In the genomic region with DNA sequence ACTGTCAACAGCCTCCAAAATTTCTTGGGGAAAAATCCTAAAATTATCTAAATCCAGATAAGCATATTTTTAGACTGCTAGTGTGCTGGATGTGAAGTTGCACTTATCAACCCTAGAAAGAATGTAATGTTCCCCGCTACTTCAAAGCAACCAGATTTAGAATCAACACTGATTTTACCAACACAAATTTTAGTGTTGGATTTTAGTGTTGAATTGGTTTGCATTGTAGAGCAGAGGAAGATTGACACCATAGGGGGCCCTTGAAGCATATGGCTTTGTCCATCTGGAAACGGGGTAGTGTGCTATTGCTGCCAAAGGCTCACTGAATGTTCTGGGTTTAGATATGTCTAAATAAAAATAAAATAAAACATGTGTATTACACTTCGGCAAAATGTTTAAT, we compare ENCODE assay signal across 22 cellular contexts.
DNase-seq lines count a peak whose midpoint lies in the region; ATAC-seq, FAIRE-seq and TF ChIP-seq lines count a peak whose summit lies in the region.
"Had no signal": no experiment of that assay in that cellular context is flagged by ENCODE, and none has a peak within 500 bp of the region (broad histone marks: within the 10 kb centered on the region; RNA-seq: fewer than 3 reads in every experiment).

No MANE protein-coding gene starts in this region.

- no peak overlapping the region for H3K4me3 ChIP-seq in neural progenitor cell
- H3K4me3 ChIP-seq: BLaER1 treated with 17β-estradiol and CSF1 and Interleukin-3, amounts not matched to agents 10 nM and 100 nM; SJSA1 had no signal

- no peaks in the 10 kb centered on the region for H3K27me3 ChIP-seq in neural progenitor cell
- H3K27me3 ChIP-seq: BLaER1 treated with 17β-estradiol and CSF1 and Interleukin-3, amounts not matched to agents 10 nM and 100 nM; SJSA1 had no signal

- H3K36me3 Mint-ChIP-seq in neural progenitor cell: no peaks in the 10 kb centered on the region
- H3K36me3 Mint-ChIP-seq: IgD-negative memory B cell had no signal

- H3K4me1 ChIP-seq in neural progenitor cell: no peaks in the 10 kb centered on the region
- H3K4me1 ChIP-seq: BLaER1 treated with 17β-estradiol and CSF1 and Interleukin-3, amounts not matched to agents 10 nM and 100 nM; SJSA1 had no signal

- H3K4me1 Mint-ChIP-seq in neural progenitor cell: peaks cover 3% of the 10 kb centered on the region
- H3K4me1 Mint-ChIP-seq: IgD-negative memory B cell had no signal

- no peak overlapping the region for H3K4me3 Mint-ChIP-seq in neural progenitor cell
- H3K4me3 Mint-ChIP-seq: CD4-positive, alpha-beta T cell; IgD-negative memory B cell had no signal

- no peak for FAIRE-seq in HTR-8/SVneo (lab: Jason Lieb, UNC)
- FAIRE-seq: GM12892, GM19239, RCC 7860 had no signal

- H3K36me3 ChIP-seq in neural progenitor cell: no peaks in the 10 kb centered on the region
- H3K36me3 ChIP-seq: BLaER1 treated with 17β-estradiol and CSF1 and Interleukin-3, amounts not matched to agents 10 nM and 100 nM; SJSA1 had no signal

- DNase-seq in NCI-H524 (lab: John Stamatoyannopoulos, UW): peak; percentile 0 to 33
- no peak for DNase-seq in NCI-H524 treated with DMSO at 0.1 percent for 48 hours (lab: John Stamatoyannopoulos, UW)
- DNase-seq in NCI-H1694 (lab: John Stamatoyannopoulos, UW): peak; percentile 63
- DNase-seq in cerebellar nuclear complex (lab: John Stamatoyannopoulos, UW): peak; percentile 59 to 88
- no peak for DNase-seq in neural progenitor cell (ENCODE audit: low spot score)
- DNase-seq in HTR-8/SVneo (ENCODE audit: insufficient read length, low spot score): no peak
- DNase-seq in activated CD4-positive, alpha-beta T cell treated with anti-CD3 and anti-CD28 coated beads, Interleukin-2, amount 50 U/mL, for 4 hours: no peak
- DNase-seq: CD4-positive, alpha-beta T cell; COR-L47; DMS79; EL; MM.1S; NCI-H2081 had no signal

- H3F3A ChIP-seq in neural progenitor cell (ENCODE audit: low read depth): no peaks in the 10 kb centered on the region

- no peak overlapping the region for H3K4me2 ChIP-seq in neural progenitor cell
- H3K4me2 ChIP-seq: BLaER1 treated with 17β-estradiol and CSF1 and Interleukin-3, amounts not matched to agents 10 nM and 100 nM; KMS-11 had no signal

- H3K27ac Mint-ChIP-seq in neural progenitor cell: no peak overlapping the region
- H3K27ac Mint-ChIP-seq: CD4-positive, alpha-beta T cell; IgD-negative memory B cell had no signal

- H3K9ac ChIP-seq in neural progenitor cell: no peak overlapping the region
- H3K9ac ChIP-seq: BLaER1 treated with 17β-estradiol and CSF1 and Interleukin-3, amounts not matched to agents 10 nM and 100 nM; KMS-11 had no signal

- no peaks in the 10 kb centered on the region for H3K9me3 Mint-ChIP-seq in neural progenitor cell
- H3K9me3 Mint-ChIP-seq: CD4-positive, alpha-beta T cell; IgD-negative memory B cell had no signal

- H3K27ac ChIP-seq in neural progenitor cell: no peak overlapping the region
- H3K27ac ChIP-seq: BLaER1 treated with 17β-estradiol and CSF1 and Interleukin-3, amounts not matched to agents 10 nM and 100 nM; KMS-11; SJSA1 had no signal

- H3K79me2 ChIP-seq in neural progenitor cell (ENCODE audit: low read depth): no peaks in the 10 kb centered on the region

- no peaks in the 10 kb centered on the region for H3K27me3 Mint-ChIP-seq in neural progenitor cell (ENCODE audit: insufficient read depth, low read depth)
- H3K27me3 Mint-ChIP-seq: CD4-positive, alpha-beta T cell; IgD-negative memory B cell had no signal

- ATAC-seq in GM19351 (IDR thresholded peaks at IDR 0.05; ENCODE audit: unreplicated experiment): no peak
- ATAC-seq: Right ventricle myocardium inferior had no signal

- no peaks in the 10 kb centered on the region for H3K9me3 ChIP-seq in neural progenitor cell (ENCODE audit: low read depth)
- H3K9me3 ChIP-seq: BLaER1 treated with 17β-estradiol and CSF1 and Interleukin-3, amounts not matched to agents 10 nM and 100 nM; SJSA1 had no signal

- no peak for TF ChIP-seq CTCF in neural progenitor cell (IDR thresholded peaks at IDR 0.05)

- H4K20me1 ChIP-seq in neural progenitor cell (ENCODE audit: low read depth): no peaks in the 10 kb centered on the region
- H4K20me1 ChIP-seq: BLaER1 treated with 17β-estradiol and CSF1 and Interleukin-3, amounts not matched to agents 10 nM and 100 nM had no signal

- peak overlapping the region; percentile 9 for H2AFZ ChIP-seq in neural progenitor cell (replicated peaks)

Comparison
In these comparisons a context has a peak if more than half of its experiments do, and no peak if none do; other contexts are left out.
1. DNase-seq: peak in NCI-H524 (2 of 2), NCI-H1694 (single experiment) and cerebellar nuclear complex (2 of 2); none in NCI-H524 treated with DMSO at 0.1 percent for 48 hours (single experiment), neural progenitor cell (single experiment), HTR-8/SVneo (single experiment) and activated CD4-positive, alpha-beta T cell treated with anti-CD3 and anti-CD28 coated beads, Interleukin-2, amount 50 U/mL, for 4 hours (0 of 2).